8 cellular contexts compared by ENCODE assay signal in genomic region chr1:12208764-12209494, GRCh38. TPM values are rescaled to one million over a fixed set of nuclear protein-coding genes. Genes with fewer than 3 reads are reported as not detected.
DNase-seq lines count a peak whose midpoint lies in the region; ATAC-seq and TF ChIP-seq lines count a peak whose summit lies in the region.

No MANE protein-coding gene starts in this region.

- H3K27me3 Mint-ChIP-seq in T-helper 1 cell treated with Interleukin-12 subunit alpha and Interleukin-12 subunit beta and Interleukin-4 antibody, amounts not matched to agents 30 μg/mL and 1 μg/mL, for 36 hours (ENCODE audit: low read depth) = no peaks in the 10 kb centered on the region

- no peak overlapping the region for H3K27ac ChIP-seq in AG04450 (ENCODE audit: low read depth, low read length)

- no peak overlapping the region for H3K4me3 Mint-ChIP-seq in T-helper 1 cell treated with Interleukin-12 subunit alpha and Interleukin-12 subunit beta and Interleukin-4 antibody, amounts not matched to agents 30 μg/mL and 1 μg/mL, for 36 hours

- TF ChIP-seq CTCF in AG04450 (IDR thresholded peaks at IDR 0.05; ENCODE audit: low read depth, low read length) = peak; percentile 87

- CTCF ChIA-PET in AG04450 (lab: Charles Lee) = interaction anchor here (0.6 to 7.7 kb wide), 15 partner anchors 8 to 129 kb away, joined by 3 to 237 read pairs (median 4); no protein-coding TSS in a partner anchor

- peaks cover 35% of the 10 kb centered on the region for H3K4me1 Mint-ChIP-seq in T-helper 1 cell treated with Interleukin-12 subunit alpha and Interleukin-12 subunit beta and Interleukin-4 antibody, amounts not matched to agents 30 μg/mL and 1 μg/mL, for 36 hours (ENCODE audit: low read depth)

- no peak overlapping the region for H3K4me3 ChIP-seq in AG04450 (ENCODE audit: low read depth, low read length)

- intact Hi-C loops in cardiac septum (cut with DNase I) = loop anchor here (1.0 kb wide), 1 partner anchor 84 kb away; no protein-coding TSS in a partner anchor

- peaks cover 29% of the 10 kb centered on the region for H3K36me3 Mint-ChIP-seq in T-helper 1 cell treated with Interleukin-12 subunit alpha and Interleukin-12 subunit beta and Interleukin-4 antibody, amounts not matched to agents 30 μg/mL and 1 μg/mL, for 36 hours (ENCODE audit: low read depth)

- POLR2A ChIA-PET in AG04450 (lab: Yijun Ruan, JAX) = interaction anchor here (0.8 kb wide), 1 partner anchor 9 kb away, joined by 3 read pairs; no protein-coding TSS in a partner anchor

- no peaks in the 10 kb centered on the region for H3K9me3 Mint-ChIP-seq in T-helper 1 cell treated with Interleukin-12 subunit alpha and Interleukin-12 subunit beta and Interleukin-4 antibody, amounts not matched to agents 30 μg/mL and 1 μg/mL, for 36 hours

- H3K27me3 ChIP-seq in AG04450 (ENCODE audit: control insufficient read depth, insufficient read depth, low read length) = peaks cover 6% of the 10 kb centered on the region

- peak overlapping the region; percentile 67 for H3K27ac Mint-ChIP-seq in T-helper 1 cell treated with Interleukin-12 subunit alpha and Interleukin-12 subunit beta and Interleukin-4 antibody, amounts not matched to agents 30 μg/mL and 1 μg/mL, for 36 hours

- no peaks in the 10 kb centered on the region for H3K9me3 ChIP-seq in AG04450 (ENCODE audit: control insufficient read depth, insufficient read depth, low read length)

- ATAC-seq in GM18511 (IDR thresholded peaks at IDR 0.05; ENCODE audit: unreplicated experiment) = peak; percentile 50
- ATAC-seq in HG03039 (IDR thresholded peaks at IDR 0.05; ENCODE audit: unreplicated experiment) = no peak

- DNase-seq in AG04450 (ENCODE audit: low read depth, low spot score) (peak; percentile 48), NCI-H1048 (lab: John Stamatoyannopoulos, UW) (peak; percentile 18), cardiac septum (ENCODE audit: low spot score) (peak; percentile 90), putamen (ENCODE audit: low spot score) (peak; percentile 64)
- peak; percentile 68 for DNase-seq in activated naive CD8-positive, alpha-beta T cell treated with anti-CD3 and anti-CD28 coated beads, Interleukin-2, amount 50 U/mL, for 16 hours (ENCODE audit: low read depth, low spot score)

RNA-seq across cellular contexts. Expression of gene VPS13D, which starts 20.9 kb away (rescaled TPM):
- 18.3 and 19.0 TPM in 2 replicates for polyA plus RNA-seq in AG04450 (2011; rRNA removed)
- polyA minus RNA-seq in AG04450 (2011; rRNA and poly(A)+ RNA removed) = 60.6 and 65.4 TPM in 2 replicates
- total RNA-seq in cardiac septum = 68.2 TPM

RNA-seq across cellular contexts. Expression of gene TNFRSF1B, which starts 42.1 kb away (rescaled TPM):
- 5.9 and 6.2 TPM in 2 replicates for polyA plus RNA-seq in AG04450 (2011; rRNA removed)
- polyA minus RNA-seq in AG04450 (2011; rRNA and poly(A)+ RNA removed) = 8.9 and 12.5 TPM in 2 replicates
- total RNA-seq in cardiac septum = 15.5 TPM

Comparison
In these comparisons a context has a peak if more than half of its experiments do, and no peak if none do; other contexts are left out.
1. DNase-seq: peak in every context shown above with its lines; median percentile 90 in cardiac septum; 68 in activated naive CD8-positive, alpha-beta T cell treated with anti-CD3 and anti-CD28 coated beads, Interleukin-2, amount 50 U/mL, for 16 hours; 64 in putamen; 48 in AG04450; 18 in NCI-H1048.